ENCODE assay signal across 9 cellular contexts in the genomic region with DNA sequence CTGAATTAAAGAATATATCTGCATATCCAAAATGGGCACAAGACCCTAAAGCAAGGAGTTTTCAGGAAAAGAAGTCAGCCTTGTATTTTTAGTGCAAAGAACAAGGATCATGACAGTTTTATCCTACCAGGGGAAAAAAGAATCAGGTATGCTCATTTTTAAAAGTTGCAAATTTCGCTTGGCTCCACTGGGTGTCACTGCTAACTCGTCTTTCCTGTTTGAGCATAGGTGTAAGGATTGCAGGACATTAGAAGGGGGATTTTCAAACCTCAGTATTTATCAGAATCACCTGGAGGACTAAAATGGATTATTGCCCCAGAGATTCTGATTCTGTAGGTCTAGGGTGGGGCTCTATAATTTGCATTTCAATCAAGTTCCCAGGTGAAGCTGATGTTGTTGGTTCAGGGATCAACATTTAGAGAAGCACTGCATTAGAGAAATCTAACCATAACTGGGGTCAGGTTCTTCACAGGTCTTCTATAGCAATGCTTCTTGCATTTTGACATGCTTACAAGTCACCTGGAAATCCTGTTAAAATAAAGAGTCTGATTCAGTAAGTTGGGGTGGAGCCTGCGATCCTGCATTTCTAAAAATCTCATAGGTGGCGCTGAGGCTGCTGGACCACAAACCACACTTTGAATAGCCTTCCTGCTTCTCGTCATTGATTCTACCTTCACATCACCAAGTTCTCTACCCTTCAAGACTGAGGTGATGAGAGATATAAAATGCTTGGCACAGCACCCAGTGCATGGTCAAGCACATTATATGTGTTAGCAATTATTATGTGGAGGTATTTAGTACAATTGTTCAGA. TPM values are rescaled to one million over a fixed set of nuclear protein-coding genes. Genes with fewer than 3 reads are reported as not detected.
DNase-seq lines count a peak whose midpoint lies in the region; TF ChIP-seq lines count a peak whose summit lies in the region.
"Had no signal": no experiment of that assay in that cellular context is flagged by ENCODE, and none has a peak within 500 bp of the region (broad histone marks: within the 10 kb centered on the region; RNA-seq: fewer than 3 reads in every experiment).

No MANE protein-coding gene starts in this region.

- H3K9me3 Mint-ChIP-seq in CD14-positive monocyte, result no peaks in the 10 kb centered on the region
- no peaks in the 10 kb centered on the region for H3K9me3 Mint-ChIP-seq in CD8-positive, alpha-beta memory T cell
- H3K9me3 Mint-ChIP-seq: central memory CD8-positive, alpha-beta T cell had no signal

- peak; percentile 40; the same call in 1 of the 2 replicates for TF ChIP-seq CTCF in GM12875 (IDR thresholded peaks at IDR 0.05; ENCODE audit: borderline replicate concordance, insufficient read depth, low read depth, low read length)
- peak; percentile 68 for TF ChIP-seq CTCF in RWPE1 (conservative IDR thresholded peaks at IDR 0.05; ENCODE audit: low read depth)
- peak; percentile 64 for TF ChIP-seq CTCF in hepatocyte (IDR thresholded peaks at IDR 0.05; ENCODE audit: poor library complexity)
- no peak for TF ChIP-seq CTCF in CD14-positive monocyte (IDR thresholded peaks at IDR 0.05)

- 46% methylated on average over 5 of the region's 5 CpGs for WGBS in hepatocyte (ENCODE audit: low lambda C conversion rate, missing lambda C conversion rate)

- peak overlapping the region; percentile 23 for H3K4me2 ChIP-seq in Karpas-422 (ENCODE audit: low read depth, low read length, poor library complexity, severe bottlenecking)
- no peak overlapping the region for H3K4me2 ChIP-seq in hepatocyte

- DNase-seq in ACHN (peak; percentile 32), Karpas-422 (peak; percentile 67), RWPE1 (ENCODE audit: low spot score) (peak; percentile 21), hepatocyte (ENCODE audit: low spot score) (peak; percentile 44), CD14-positive monocyte (ENCODE audit: low spot score) (no peak), posterior vena cava (ENCODE audit: low spot score) (no peak)
- DNase-seq in CD8-positive, alpha-beta memory T cell, result no peak

- H3K36me3 Mint-ChIP-seq in CD14-positive monocyte, result peaks cover 6 to 9% of the 10 kb centered on the region in 2 donors
- no peaks in the 10 kb centered on the region for H3K36me3 Mint-ChIP-seq in CD8-positive, alpha-beta memory T cell

- no peaks in the 10 kb centered on the region for H3K4me1 Mint-ChIP-seq in CD14-positive monocyte
- H3K4me1 Mint-ChIP-seq in CD8-positive, alpha-beta memory T cell, result peaks cover 8 to 15% (median 10%) of the 10 kb centered on the region in 3 donors

- H2AFZ ChIP-seq in Karpas-422 (ENCODE audit: low read length) (no peak overlapping the region), hepatocyte (no peak overlapping the region)

- H3K27ac Mint-ChIP-seq in CD14-positive monocyte, result no peak overlapping the region
- H3K27ac Mint-ChIP-seq in CD8-positive, alpha-beta memory T cell, result no peak overlapping the region

- intact Hi-C loops in CD14-positive monocyte (cut with micrococcal nuclease) (no loop called here), posterior vena cava (cut with DNase I) (no loop called here)

- no peak overlapping the region for H3K27ac ChIP-seq in Karpas-422 (ENCODE audit: low read length)
- H3K27ac ChIP-seq in RWPE1, result no peak overlapping the region
- no peak overlapping the region for H3K27ac ChIP-seq in hepatocyte
- H3K27ac ChIP-seq in CD8-positive, alpha-beta memory T cell (ENCODE audit: low read depth, low read length), result no peak overlapping the region

- in situ Hi-C loops in ACHN (cut with HindIII; ENCODE audit: low pct_ligation_motif_present, low pct_unique_long_range_greater_than_20kb, low sequenced_read_pairs), result no loop called here

- H3K27me3 Mint-ChIP-seq in CD14-positive monocyte (ENCODE audit: low read depth in 3 of 3), result peaks cover 0 to 6% (median 2%) of the 10 kb centered on the region in 3 donors
- peaks cover 3 to 17% of the 10 kb centered on the region in 2 donors for H3K27me3 Mint-ChIP-seq in CD8-positive, alpha-beta memory T cell
- H3K27me3 Mint-ChIP-seq: central memory CD8-positive, alpha-beta T cell had no signal

- H4K20me1 ChIP-seq in Karpas-422 (ENCODE audit: insufficient read depth, low read depth, low read length) (no peaks in the 10 kb centered on the region), hepatocyte (ENCODE audit: insufficient read depth, poor library complexity, severe bottlenecking) (no peaks in the 10 kb centered on the region)

- no peaks in the 10 kb centered on the region for H3K27me3 ChIP-seq in Karpas-422 (ENCODE audit: low read length)
- H3K27me3 ChIP-seq in hepatocyte, result no peaks in the 10 kb centered on the region
- no peaks in the 10 kb centered on the region for H3K27me3 ChIP-seq in CD8-positive, alpha-beta memory T cell (ENCODE audit: insufficient read depth, low read length, poor library complexity, severe bottlenecking)

- H3K9ac ChIP-seq in Karpas-422 (ENCODE audit: low read length), result no peak overlapping the region

- POLR2A ChIA-PET in RWPE1 (lab: Yijun Ruan, JAX; ENCODE audit: low non-redundant PET), result no interaction called here
- POLR2A ChIA-PET in CD8-positive, alpha-beta memory T cell (lab: Charles Lee), result no interaction called here

- H3K4me3 ChIP-seq in GM12875 (ENCODE audit: low read depth, low read length) (no peak overlapping the region), Karpas-422 (ENCODE audit: low read length) (no peak overlapping the region), hepatocyte (no peak overlapping the region)
- H3K4me3 ChIP-seq in CD8-positive, alpha-beta memory T cell (ENCODE audit: low read length), result no peak overlapping the region

- no peaks in the 10 kb centered on the region for H3K9me3 ChIP-seq in Karpas-422 (ENCODE audit: low read length)
- no peaks in the 10 kb centered on the region for H3K9me3 ChIP-seq in hepatocyte (ENCODE audit: low read depth)
- no peaks in the 10 kb centered on the region for H3K9me3 ChIP-seq in CD8-positive, alpha-beta memory T cell (ENCODE audit: low read length)

- H3K36me3 ChIP-seq in Karpas-422 (ENCODE audit: insufficient read depth, low read length) (peaks cover 4% of the 10 kb centered on the region; the same call in 1 of the 2 replicates), hepatocyte (replicated peaks; ENCODE audit: insufficient read depth, low read depth) (no peaks in the 10 kb centered on the region)
- no peaks in the 10 kb centered on the region for H3K36me3 ChIP-seq in CD8-positive, alpha-beta memory T cell (ENCODE audit: insufficient read depth, low read length)

- CTCF ChIA-PET in RWPE1 (lab: Yijun Ruan, JAX), result interaction anchor here (0.7 kb wide), 1 partner anchor 634 kb away, joined by 4 read pairs; no protein-coding TSS in a partner anchor
- CTCF ChIA-PET in CD8-positive, alpha-beta memory T cell (lab: Charles Lee), result no interaction called here

- H3K9me2 ChIP-seq in Karpas-422 (replicated peaks; ENCODE audit: insufficient read depth, low read length) (no peaks in the 10 kb centered on the region), hepatocyte (replicated peaks; ENCODE audit: insufficient read depth) (no peaks in the 10 kb centered on the region)

- H3K4me1 ChIP-seq in Karpas-422 (ENCODE audit: low read length) (peaks cover 5% of the 10 kb centered on the region), hepatocyte (ENCODE audit: insufficient read depth) (peaks cover 8% of the 10 kb centered on the region)
- H3K4me1 ChIP-seq in CD8-positive, alpha-beta memory T cell (ENCODE audit: insufficient read depth, low read length), result no peaks in the 10 kb centered on the region

- H3K4me3 Mint-ChIP-seq in CD14-positive monocyte, result no peak overlapping the region
- H3K4me3 Mint-ChIP-seq in CD8-positive, alpha-beta memory T cell, result peak overlapping the region in 2 of 7 donors; percentile 5 to 36
- H3K4me3 Mint-ChIP-seq: central memory CD8-positive, alpha-beta T cell had no signal

- no peaks in the 10 kb centered on the region for H3K79me2 ChIP-seq in Karpas-422 (ENCODE audit: low read length)
- no peaks in the 10 kb centered on the region for H3K79me2 ChIP-seq in hepatocyte

RNA-seq across cellular contexts. Expression of a gene that starts 39.6 kb away (rescaled TPM):
- 44.6 and 91.7 TPM in 2 replicates for total RNA-seq in Karpas-422 (2014; rRNA removed; shearing (Covaris generic); ENCODE audit: low replicate concordance)
- 4.4 and 7.0 TPM in 2 replicates for total RNA-seq in hepatocyte
- polyA plus RNA-seq in hepatocyte, result 2.6 and 7.8 TPM in 2 replicates
- under 1 TPM in 1 of 2 donors, not detected in 1; 0.37 TPM for polyA plus RNA-seq in CD14-positive monocyte
- 10 to 100 TPM; 26.1 to 28.5 TPM for total RNA-seq in CD8-positive, alpha-beta memory T cell
- polyA plus RNA-seq in CD8-positive, alpha-beta memory T cell, result 0.99 TPM
- under 1 TPM; 0.56 to 0.57 TPM for total RNA-seq in posterior vena cava

Comparison
In these comparisons a context has a peak if more than half of its experiments do, and no peak if none do; other contexts are left out.
1. DNase-seq: peak in ACHN (single experiment), Karpas-422 (single experiment), RWPE1 (single experiment) and hepatocyte (single experiment); none in CD14-positive monocyte (single experiment), CD8-positive, alpha-beta memory T cell (0 of 5) and posterior vena cava (single experiment).